Comparison of ENCODE assay signal across 24 cellular contexts in genomic region chr9:91274950-91275349, GRCh38.
DNase-seq lines count a peak whose midpoint lies in the region; ATAC-seq, FAIRE-seq and TF ChIP-seq lines count a peak whose summit lies in the region.
"Had no signal": no experiment of that assay in that cellular context is flagged by ENCODE, and none has a peak within 500 bp of the region (broad histone marks: within the 10 kb centered on the region; RNA-seq: fewer than 3 reads in every experiment).

No MANE protein-coding gene starts in this region.

- no peak overlapping the region for H2BK120ac ChIP-seq in IMR-90 (ENCODE audit: low read depth, low read length)

- ATAC-seq in IMR-90 (ENCODE audit: low read depth): no peak
- no peak for ATAC-seq in K562
- ATAC-seq in omental fat pad (ENCODE audit: low FRiP score): peak; percentile 23
- ATAC-seq in GM18870 (IDR thresholded peaks at IDR 0.05; ENCODE audit: unreplicated experiment): no peak
- ATAC-seq in HG03457 (IDR thresholded peaks at IDR 0.05; ENCODE audit: unreplicated experiment): no peak

- in situ Hi-C loops in IMR-90 (cut with MboI; ENCODE audit: low sequenced_read_pairs): no loop called here
- in situ Hi-C loops in K562 (cut with MboI): no loop called here

- peak overlapping the region; percentile 20 for H3K27ac Mint-ChIP-seq in T-helper 1 cell treated with Interleukin-12 subunit alpha and Interleukin-12 subunit beta and Interleukin-4 antibody, amounts not matched to agents 30 μg/mL and 1 μg/mL, for 36 hours
- H3K27ac Mint-ChIP-seq: activated CD4-positive, alpha-beta memory T cell treated with anti-CD3 and anti-CD28 coated beads for 36 hours; progenitor cell of endocrine pancreas had no signal

- peaks cover 6% of the 10 kb centered on the region for H3K9me3 Mint-ChIP-seq in T-helper 1 cell treated with Interleukin-12 subunit alpha and Interleukin-12 subunit beta and Interleukin-4 antibody, amounts not matched to agents 30 μg/mL and 1 μg/mL, for 36 hours
- H3K9me3 Mint-ChIP-seq: activated CD4-positive, alpha-beta memory T cell treated with anti-CD3 and anti-CD28 coated beads for 36 hours had no signal

- peak; percentile 26 for FAIRE-seq in K562 (lab: Jason Lieb, UNC)
- FAIRE-seq: astrocyte had no signal

- H3K79me1 ChIP-seq in IMR-90 (ENCODE audit: low read depth in 1 of 2, low read length in 2 of 2): 0 out of 4 replicates have a peak, but pooled peaks cover 0 to 13% of the 10 kb centered on the region in 2 experiments

- no peak overlapping the region for H2AK9ac ChIP-seq in IMR-90 (replicated peaks; ENCODE audit: low read depth, low read length, poor library complexity)

- CTCF ChIA-PET in IMR-90 (lab: Yijun Ruan, JAX): no interaction called here
- CTCF ChIA-PET in K562 (lab: Yijun Ruan, JAX; ENCODE audit: low intra/inter-chr PET ratio): no interaction called here

- no peak overlapping the region; a peak in 1 of 4 replicates for H4K8ac ChIP-seq in IMR-90 (ENCODE audit: low read depth in 2 of 2, low read length in 2 of 2)

- no peak overlapping the region for H4K91ac ChIP-seq in IMR-90 (ENCODE audit: insufficient read depth, low read depth, low read length)

- H3K4me1 ChIP-seq in IMR-90 (ENCODE audit: control insufficient read depth, insufficient read depth, low read length) (no peaks in the 10 kb centered on the region), K562 (replicated peaks in 1 of 2; ENCODE audit: control insufficient read depth in 2 of 2, insufficient read depth in 2 of 2, low read length in 2 of 2) (no peaks in the 10 kb centered on the region; a peak in 2 of 5 replicates)
- H3K4me1 ChIP-seq: sigmoid colon had no signal

- H2BK5ac ChIP-seq in IMR-90 (ENCODE audit: low read depth, low read length, poor library complexity, severe bottlenecking): no peak overlapping the region

- H3K9ac ChIP-seq in IMR-90 (ENCODE audit: low read depth, low read length) (no peak overlapping the region), K562 (ENCODE audit: insufficient read depth in 1 of 2, low read depth in 2 of 2, low read length in 2 of 2) (no peak overlapping the region)
- H3K9ac ChIP-seq: BLaER1 treated with 17β-estradiol and CSF1 and Interleukin-3, amounts not matched to agents 10 nM and 100 nM had no signal

- peaks cover 19% of the 10 kb centered on the region for H3K4me1 Mint-ChIP-seq in T-helper 1 cell treated with Interleukin-12 subunit alpha and Interleukin-12 subunit beta and Interleukin-4 antibody, amounts not matched to agents 30 μg/mL and 1 μg/mL, for 36 hours (ENCODE audit: low read depth)

- H3K9me1 ChIP-seq in IMR-90 (ENCODE audit: insufficient read depth, low read length) (peaks cover 3% of the 10 kb centered on the region; the same call in 1 of the 2 replicates), K562 (ENCODE audit: control insufficient read depth, insufficient read depth, low read length) (no peaks in the 10 kb centered on the region)

- no peak overlapping the region for H3K4ac ChIP-seq in IMR-90 (ENCODE audit: low read depth, low read length)

- no peak overlapping the region for H3K23ac ChIP-seq in IMR-90 (ENCODE audit: low read depth, low read length)

- intact Hi-C loops in IMR-90 (cut with micrococcal nuclease): no loop called here
- intact Hi-C loops in K562 (cut with micrococcal nuclease): loop anchor here (10.0 kb wide), 1 partner anchor 150 kb away; the partner anchor contains the start of gene NFIL3

- no peak overlapping the region for H2BK15ac ChIP-seq in IMR-90 (ENCODE audit: low read depth, low read length)

- no peak overlapping the region for H3K4me3 Mint-ChIP-seq in T-helper 1 cell treated with Interleukin-12 subunit alpha and Interleukin-12 subunit beta and Interleukin-4 antibody, amounts not matched to agents 30 μg/mL and 1 μg/mL, for 36 hours
- H3K4me3 Mint-ChIP-seq: activated CD4-positive, alpha-beta memory T cell treated with anti-CD3 and anti-CD28 coated beads for 36 hours had no signal

- dilution Hi-C loops in IMR-90 (cut with HindIII; ENCODE audit: low sequenced_read_pairs, unreplicated experiment): no loop called here

- no peaks in the 10 kb centered on the region for H4K20me1 ChIP-seq in IMR-90 (ENCODE audit: insufficient read depth, low read length)
- H4K20me1 ChIP-seq in K562 (replicated peaks; ENCODE audit: control insufficient read depth, insufficient read depth, low read length): no peaks in the 10 kb centered on the region
- H4K20me1 ChIP-seq: BLaER1 treated with 17β-estradiol and CSF1 and Interleukin-3, amounts not matched to agents 10 nM and 100 nM had no signal

- POLR2A ChIA-PET in IMR-90 (lab: Charles Lee; ENCODE audit: unreplicated experiment) (no interaction called here), K562 (lab: Yijun Ruan, JAX) (no interaction called here)

- no peak for DNase-seq in T-helper 1 cell
- DNase-seq in IMR-90: no peak
- DNase-seq in K562 (ENCODE audit: extremely low read depth in 1 of 4, low spot score in 3 of 4): no peak
- DNase-seq in omental fat pad (ENCODE audit: low spot score): no peak
- no peak for DNase-seq in T1000 (lab: John Stamatoyannopoulos, UW)
- DNase-seq: activated CD4-positive, alpha-beta memory T cell treated with anti-CD3 and anti-CD28 coated beads for 36 hours; activated CD4-positive, CD25-positive, alpha-beta regulatory T cell; activated CD8-positive, alpha-beta memory T cell treated with anti-CD3 and anti-CD28 coated beads, Interleukin-2, amount 50 U/mL, for 48 hours; activated effector memory CD4-positive, alpha-beta T cell treated with Interleukin-2 at 50 U/mL for 16 hours; cortex of kidney; DMS153; left lung; NCI-H1436; NCI-H2081; SIG-M5; sigmoid colon; stimulated activated CD4-positive, alpha-beta T cell treated with anti-CD3 and anti-CD28 coated beads, Interleukin-4, amount 100 ng/mL, for 1 hour had no signal

- no peak overlapping the region for H4K5ac ChIP-seq in IMR-90 (ENCODE audit: low read depth, low read length)

- WGBS in IMR-90 (ENCODE audit: extremely low coverage in 2 of 2, insufficient read length in 1 of 2), 2 experiments: no CpG with 5 or more reads among the region's 1 CpG
- WGBS in K562 (ENCODE audit: insufficient coverage, low coverage, missing lambda C conversion rate): 43% methylated on average over 1 of the region's 1 CpG

- TF ChIP-seq RAD21 in IMR-90 (IDR thresholded peaks at IDR 0.05; ENCODE audit: low read length): no peak
- no peak for TF ChIP-seq RAD21 in K562 (CRISPR knock-in tag; conservative IDR thresholded peaks at IDR 0.05 in 1 of 2, IDR thresholded peaks at IDR 0.05 in 1 of 2)

- no peaks in the 10 kb centered on the region for H3K79me2 ChIP-seq in K562 (ENCODE audit: control insufficient read depth, insufficient read depth, low read length)

- H2BK20ac ChIP-seq in IMR-90 (ENCODE audit: low read depth, low read length): no peak overlapping the region

- TF ChIP-seq EP300 in K562 (IDR thresholded peaks at IDR 0.05; ENCODE audit: low read length): no peak

- H3K4me2 ChIP-seq in IMR-90 (ENCODE audit: low read depth, low read length): no peak overlapping the region
- no peak overlapping the region for H3K4me2 ChIP-seq in K562 (ENCODE audit: insufficient read depth, low read length)

- H3K36me3 ChIP-seq in IMR-90 (ENCODE audit: control insufficient read depth, insufficient read depth, low read length) (no peaks in the 10 kb centered on the region), K562 (ENCODE audit: control insufficient read depth, insufficient read depth, low read length) (no peaks in the 10 kb centered on the region)
- H3K36me3 ChIP-seq: left lung, sigmoid colon had no signal

- H3K14ac ChIP-seq in IMR-90 (replicated peaks; ENCODE audit: low read depth, low read length): peak overlapping the region; percentile 18; the same call in 1 of the 2 replicates

- H2AFZ ChIP-seq in IMR-90 (replicated peaks; ENCODE audit: low read length, poor library complexity) (no peak overlapping the region), K562 (ENCODE audit: low read depth, low read length) (no peak overlapping the region)

- peaks cover 18% of the 10 kb centered on the region for H3K36me3 Mint-ChIP-seq in T-helper 1 cell treated with Interleukin-12 subunit alpha and Interleukin-12 subunit beta and Interleukin-4 antibody, amounts not matched to agents 30 μg/mL and 1 μg/mL, for 36 hours (ENCODE audit: low read depth)

- H3K27me3 ChIP-seq in IMR-90 (ENCODE audit: control insufficient read depth, insufficient read depth, low read length): no peaks in the 10 kb centered on the region
- no peaks in the 10 kb centered on the region for H3K27me3 ChIP-seq in K562 (ENCODE audit: control insufficient read depth in 2 of 2, insufficient read depth in 2 of 2, low read length in 2 of 2)
- H3K27me3 ChIP-seq: BLaER1 treated with 17β-estradiol and CSF1 and Interleukin-3, amounts not matched to agents 10 nM and 100 nM; left lung; sigmoid colon had no signal

- H2AK5ac ChIP-seq in IMR-90 (ENCODE audit: low read depth, low read length): no peak overlapping the region

- H3K18ac ChIP-seq in IMR-90 (ENCODE audit: low read depth, low read length): no peak overlapping the region

- no peaks in the 10 kb centered on the region for H3K27me3 Mint-ChIP-seq in T-helper 1 cell treated with Interleukin-12 subunit alpha and Interleukin-12 subunit beta and Interleukin-4 antibody, amounts not matched to agents 30 μg/mL and 1 μg/mL, for 36 hours (ENCODE audit: low read depth)
- H3K27me3 Mint-ChIP-seq: activated CD4-positive, alpha-beta memory T cell treated with anti-CD3 and anti-CD28 coated beads for 36 hours; progenitor cell of endocrine pancreas had no signal

- TF ChIP-seq POLR2A in IMR-90 (IDR thresholded peaks at IDR 0.05; ENCODE audit: low read depth, low read length): no peak
- TF ChIP-seq POLR2A in K562 (conservative IDR thresholded peaks at IDR 0.05): no peak

- TF ChIP-seq CTCF in IMR-90 (conservative IDR thresholded peaks at IDR 0.05; ENCODE audit: low read depth, low read length) (no peak), K562 (IDR thresholded peaks at IDR 0.05 in 2 of 3, conservative IDR thresholded peaks at IDR 0.05 in 1 of 3; ENCODE audit: insufficient read depth in 2 of 3, low read depth in 1 of 3, low read length in 3 of 3) (no peak), omental fat pad (IDR thresholded peaks at IDR 0.05) (no peak)

- H3K4me3 ChIP-seq in IMR-90 (ENCODE audit: insufficient read depth, low read depth, low read length) (no peak overlapping the region), K562 (no peak overlapping the region)
- H3K4me3 ChIP-seq: BLaER1 treated with 17β-estradiol and CSF1 and Interleukin-3, amounts not matched to agents 10 nM and 100 nM; left lung; sigmoid colon had no signal

- no peak overlapping the region for H3K56ac ChIP-seq in IMR-90 (ENCODE audit: extremely low read depth, insufficient read depth, low read length)

- H3K27ac ChIP-seq in IMR-90 (ENCODE audit: insufficient read depth, low read length) (no peak overlapping the region), K562 (ENCODE audit: extremely low read depth, low read depth, low read length) (no peak overlapping the region)
- H3K27ac ChIP-seq: 22Rv1; BLaER1 treated with 17β-estradiol and CSF1 and Interleukin-3, amounts not matched to agents 10 nM and 100 nM; left lung; sigmoid colon had no signal

- H3K9me3 ChIP-seq in IMR-90 (ENCODE audit: control insufficient read depth, insufficient read depth, low read length) (no peaks in the 10 kb centered on the region), K562 (replicated peaks; ENCODE audit: control insufficient read depth, insufficient read depth, low read depth, low read length) (no peaks in the 10 kb centered on the region)
- H3K9me3 ChIP-seq: BLaER1 treated with 17β-estradiol and CSF1 and Interleukin-3, amounts not matched to agents 10 nM and 100 nM; left lung; sigmoid colon had no signal

- no TSS peak for BruUV-seq in IMR-90 (replicated peaks; lab: Mats Ljungman, UMichigan)
- no TSS peak for BruUV-seq in K562 (replicated peaks; lab: Mats Ljungman, UMichigan)
